Comparison of ENCODE assay signal across 1 cellular context in genomic region chr19:31331536-31331935, GRCh38.
TF ChIP-seq lines count a peak whose summit lies in the region.

No MANE protein-coding gene starts in this region.

TF ChIP-seq in H1, 55 proteins besides CTCF, POLR2A, EP300 and RAD21 (continued from another document):
- TF ChIP-seq KDM5A (IDR thresholded peaks at IDR 0.05; ENCODE audit: low read length) = no peak
